9 cellular contexts compared by ENCODE assay signal in the genomic region with DNA sequence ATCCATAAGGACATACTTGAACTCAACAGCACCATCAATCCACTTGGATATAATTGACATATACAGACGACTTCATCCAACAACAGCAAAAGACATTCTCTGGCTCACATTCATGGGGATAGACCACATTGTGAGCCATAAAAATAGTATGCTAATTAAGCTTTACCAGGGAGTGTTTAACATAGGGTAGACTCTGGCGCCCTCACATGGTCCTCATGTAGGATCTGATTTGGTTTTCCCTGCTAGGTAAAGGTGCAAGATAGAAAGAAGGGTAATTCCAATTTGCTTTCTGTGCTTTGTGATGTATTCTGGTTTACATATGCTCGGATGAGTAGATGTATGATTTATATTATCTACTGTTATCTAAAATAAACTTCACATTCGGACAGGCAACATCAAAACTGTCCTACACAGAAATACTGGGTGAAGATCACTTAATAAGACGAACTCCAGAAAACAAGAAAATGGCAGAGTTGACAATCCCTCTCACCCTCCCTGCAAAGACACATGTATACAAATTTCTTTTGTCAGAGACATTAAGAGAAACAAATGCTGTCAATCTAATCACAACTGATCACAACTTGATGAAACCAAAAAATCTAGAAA. TPM values are rescaled to one million over a fixed set of nuclear protein-coding genes. Genes with fewer than 3 reads are reported as not detected.
DNase-seq lines count a peak whose midpoint lies in the region; ATAC-seq and TF ChIP-seq lines count a peak whose summit lies in the region.
"Had no signal": no experiment of that assay in that cellular context is flagged by ENCODE, and none has a peak within 500 bp of the region (broad histone marks: within the 10 kb centered on the region; RNA-seq: fewer than 3 reads in every experiment).

No MANE protein-coding gene starts in this region.

- H3K9me2 ChIP-seq in GM23338 (ENCODE audit: insufficient read depth), result no peaks in the 10 kb centered on the region

- peaks cover 14% of the 10 kb centered on the region; the same call in 2 of the 3 replicates for H3K9me3 Mint-ChIP-seq in GM23338
- H3K9me3 Mint-ChIP-seq: central memory CD8-positive, alpha-beta T cell had no signal

- H3K4me2 ChIP-seq in GM23338, result no peak overlapping the region

- no peak overlapping the region for H3K27ac Mint-ChIP-seq in GM23338

- in situ Hi-C loops in brain microvascular endothelial cell (cut with HindIII; ENCODE audit: low pct_ligation_motif_present, low sequenced_read_pairs), result no loop called here

- ATAC-seq in GM23338, result peak; percentile 85
- ATAC-seq in GM21526 (IDR thresholded peaks at IDR 0.05; ENCODE audit: low FRiP score, unreplicated experiment), result no peak
- no peak for ATAC-seq in HG03139 (IDR thresholded peaks at IDR 0.05; ENCODE audit: unreplicated experiment)

- no peaks in the 10 kb centered on the region for H3K27me3 ChIP-seq in GM23338 (ENCODE audit: insufficient read depth)
- peaks cover 38% of the 10 kb centered on the region for H3K27me3 ChIP-seq in brain microvascular endothelial cell (replicated peaks)

- no peak for DNase-seq in AG09319 (ENCODE audit: extremely low read depth, low read depth)
- peak; percentile 92 for DNase-seq in GM23338 (ENCODE audit: low spot score)
- DNase-seq in NCI-H446 treated with DMSO at 0.1 percent for 48 hours (lab: John Stamatoyannopoulos, UW), result peak; percentile 14
- DNase-seq in brain microvascular endothelial cell, result peak; percentile 25
- peak; percentile 74 for DNase-seq in medulla oblongata (ENCODE audit: extremely low spot score)
- DNase-seq in cerebellar nuclear complex (lab: John Stamatoyannopoulos, UW), result no peak

- no peaks in the 10 kb centered on the region for H3F3A ChIP-seq in GM23338 (replicated peaks; ENCODE audit: low read depth)

- H4K20me1 ChIP-seq in GM23338 (replicated peaks; ENCODE audit: insufficient read depth), result no peaks in the 10 kb centered on the region

- H3K4me1 ChIP-seq in GM23338 (ENCODE audit: insufficient read depth), result peaks cover 16% of the 10 kb centered on the region

- H3K4me1 Mint-ChIP-seq in GM23338, result peaks cover 18% of the 10 kb centered on the region; the same call in 2 of the 3 replicates
- H3K4me1 Mint-ChIP-seq: central memory CD8-positive, alpha-beta T cell had no signal

- H3K79me2 ChIP-seq in GM23338 (replicated peaks; ENCODE audit: insufficient read depth), result no peaks in the 10 kb centered on the region

- H3K36me3 ChIP-seq in GM23338 (ENCODE audit: insufficient read depth), result no peaks in the 10 kb centered on the region
- H3K36me3 ChIP-seq in brain microvascular endothelial cell (replicated peaks), result no peaks in the 10 kb centered on the region

- H2AFZ ChIP-seq in GM23338, result no peak overlapping the region

- H3K27ac ChIP-seq in GM23338 (ENCODE audit: low read depth), result no peak overlapping the region
- H3K27ac ChIP-seq in brain microvascular endothelial cell, result no peak overlapping the region

- H3K4me3 ChIP-seq in GM23338 (no peak overlapping the region), brain microvascular endothelial cell (ENCODE audit: low read depth, low read length) (no peak overlapping the region)

- H3K36me3 Mint-ChIP-seq in GM23338 (ENCODE audit: low read depth), result peaks cover 10% of the 10 kb centered on the region

- TF ChIP-seq CTCF in AG09319 (IDR thresholded peaks at IDR 0.05; ENCODE audit: low read depth, low read length) (peak; percentile 48), GM23338 (conservative IDR thresholded peaks at IDR 0.05; ENCODE audit: low read depth in 2 of 2) (peak; percentile 89 to 99), brain microvascular endothelial cell (IDR thresholded peaks at IDR 0.05; ENCODE audit: low read depth, low read length, missing control alignments) (peak; percentile 57)

- no peak overlapping the region for H3K4me3 Mint-ChIP-seq in GM23338
- H3K4me3 Mint-ChIP-seq: central memory CD8-positive, alpha-beta T cell had no signal

- H3K27me3 Mint-ChIP-seq in GM23338 (ENCODE audit: insufficient read depth, low read depth, poor library complexity), result peaks cover 5% of the 10 kb centered on the region

TF ChIP-seq in GM23338, 12 proteins besides CTCF, POLR2A, EP300 and RAD21 (continues in another document):
- TF ChIP-seq, protein P1, sequence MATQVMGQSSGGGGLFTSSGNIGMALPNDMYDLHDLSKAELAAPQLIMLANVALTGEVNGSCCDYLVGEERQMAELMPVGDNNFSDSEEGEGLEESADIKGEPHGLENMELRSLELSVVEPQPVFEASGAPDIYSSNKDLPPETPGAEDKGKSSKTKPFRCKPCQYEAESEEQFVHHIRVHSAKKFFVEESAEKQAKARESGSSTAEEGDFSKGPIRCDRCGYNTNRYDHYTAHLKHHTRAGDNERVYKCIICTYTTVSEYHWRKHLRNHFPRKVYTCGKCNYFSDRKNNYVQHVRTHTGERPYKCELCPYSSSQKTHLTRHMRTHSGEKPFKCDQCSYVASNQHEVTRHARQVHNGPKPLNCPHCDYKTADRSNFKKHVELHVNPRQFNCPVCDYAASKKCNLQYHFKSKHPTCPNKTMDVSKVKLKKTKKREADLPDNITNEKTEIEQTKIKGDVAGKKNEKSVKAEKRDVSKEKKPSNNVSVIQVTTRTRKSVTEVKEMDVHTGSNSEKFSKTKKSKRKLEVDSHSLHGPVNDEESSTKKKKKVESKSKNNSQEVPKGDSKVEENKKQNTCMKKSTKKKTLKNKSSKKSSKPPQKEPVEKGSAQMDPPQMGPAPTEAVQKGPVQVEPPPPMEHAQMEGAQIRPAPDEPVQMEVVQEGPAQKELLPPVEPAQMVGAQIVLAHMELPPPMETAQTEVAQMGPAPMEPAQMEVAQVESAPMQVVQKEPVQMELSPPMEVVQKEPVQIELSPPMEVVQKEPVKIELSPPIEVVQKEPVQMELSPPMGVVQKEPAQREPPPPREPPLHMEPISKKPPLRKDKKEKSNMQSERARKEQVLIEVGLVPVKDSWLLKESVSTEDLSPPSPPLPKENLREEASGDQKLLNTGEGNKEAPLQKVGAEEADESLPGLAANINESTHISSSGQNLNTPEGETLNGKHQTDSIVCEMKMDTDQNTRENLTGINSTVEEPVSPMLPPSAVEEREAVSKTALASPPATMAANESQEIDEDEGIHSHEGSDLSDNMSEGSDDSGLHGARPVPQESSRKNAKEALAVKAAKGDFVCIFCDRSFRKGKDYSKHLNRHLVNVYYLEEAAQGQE (IDR thresholded peaks at IDR 0.05; ENCODE audit: unreplicated experiment), result no peak
- TF ChIP-seq STAT1 (IDR thresholded peaks at IDR 0.05; ENCODE audit: unreplicated experiment), result no peak
- no peak for TF ChIP-seq EZH2phosphoT487 (IDR thresholded peaks at IDR 0.05; ENCODE audit: unreplicated experiment)
- TF ChIP-seq, protein P2, sequence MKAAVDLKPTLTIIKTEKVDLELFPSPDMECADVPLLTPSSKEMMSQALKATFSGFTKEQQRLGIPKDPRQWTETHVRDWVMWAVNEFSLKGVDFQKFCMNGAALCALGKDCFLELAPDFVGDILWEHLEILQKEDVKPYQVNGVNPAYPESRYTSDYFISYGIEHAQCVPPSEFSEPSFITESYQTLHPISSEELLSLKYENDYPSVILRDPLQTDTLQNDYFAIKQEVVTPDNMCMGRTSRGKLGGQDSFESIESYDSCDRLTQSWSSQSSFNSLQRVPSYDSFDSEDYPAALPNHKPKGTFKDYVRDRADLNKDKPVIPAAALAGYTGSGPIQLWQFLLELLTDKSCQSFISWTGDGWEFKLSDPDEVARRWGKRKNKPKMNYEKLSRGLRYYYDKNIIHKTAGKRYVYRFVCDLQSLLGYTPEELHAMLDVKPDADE (IDR thresholded peaks at IDR 0.05), result no peak
- no peak for TF ChIP-seq JUNB (IDR thresholded peaks at IDR 0.05; ENCODE audit: unreplicated experiment)
- no peak for TF ChIP-seq ZNF331 (CRISPR knock-in tag; IDR thresholded peaks at IDR 0.05; ENCODE audit: low read depth)
- no peak for TF ChIP-seq NANOG (IDR thresholded peaks at IDR 0.05; ENCODE audit: borderline replicate concordance)
- no peak for TF ChIP-seq CREB1 (CRISPR knock-in tag; IDR thresholded peaks at IDR 0.05; ENCODE audit: low read depth)
- no peak for TF ChIP-seq ZNF114 (CRISPR knock-in tag; IDR thresholded peaks at IDR 0.05)
- TF ChIP-seq EZH2 (IDR thresholded peaks at IDR 0.05; ENCODE audit: low read depth, unreplicated experiment), result no peak
- TF ChIP-seq POLR2AphosphoS5 (IDR thresholded peaks at IDR 0.05; ENCODE audit: low read depth), result no peak

RNA-seq across cellular contexts. Expression of a gene that starts 27.7 kb away (rescaled TPM):
- total RNA-seq in GM23338 (2014; rRNA removed; shearing (Covaris generic)), result 2.9 and 5.8 TPM in 2 replicates
- polyA plus RNA-seq in GM23338 (2016; fragmentation: Nextera tagmentation; extraction: Ambion mirVana), result 13.4 and 21.4 TPM in 2 replicates

Comparison
In these comparisons a context has a peak if more than half of its experiments do, and no peak if none do; other contexts are left out.
1. DNase-seq: peak in GM23338 (single experiment), NCI-H446 treated with DMSO at 0.1 percent for 48 hours (single experiment), brain microvascular endothelial cell (single experiment) and medulla oblongata (single experiment); none in AG09319 (single experiment) and cerebellar nuclear complex (0 of 2).
2. Peak in every context shown above with its lines, with median percentiles within 50 percentile points of each other: CTCF ChIP-seq.